In the genomic region with DNA sequence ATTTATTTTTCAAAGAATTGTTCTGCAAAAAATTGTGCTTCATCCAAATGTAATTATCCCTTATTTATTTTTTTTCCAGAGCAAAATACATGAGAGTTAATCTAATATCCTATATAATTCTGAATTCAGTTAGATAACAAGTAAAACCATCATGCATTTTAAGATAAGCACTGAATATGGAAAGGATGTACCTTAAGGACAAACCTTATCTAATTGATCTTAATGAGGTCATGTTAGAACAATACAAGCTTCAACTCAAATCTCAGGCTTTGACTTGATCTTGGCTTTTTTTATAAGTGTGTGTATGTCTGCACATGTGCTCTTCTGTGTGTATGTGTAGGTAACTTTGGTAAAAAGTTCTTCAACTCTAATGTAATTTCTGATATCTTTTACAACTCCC, we compare ENCODE assay signal across 1 cellular context.
A peak's percentile ranks its signal among the peaks of the same experiment; 100 is the strongest.
TF ChIP-seq lines count a peak whose summit lies in the region.

No MANE protein-coding gene starts in this region.

TF ChIP-seq in SK-N-SH treated with all-trans-retinoic acid at 6 μM for 48 hours, 23 proteins besides CTCF, POLR2A, EP300 and RAD21 (continued from another document):
- TF ChIP-seq, protein P1, sequence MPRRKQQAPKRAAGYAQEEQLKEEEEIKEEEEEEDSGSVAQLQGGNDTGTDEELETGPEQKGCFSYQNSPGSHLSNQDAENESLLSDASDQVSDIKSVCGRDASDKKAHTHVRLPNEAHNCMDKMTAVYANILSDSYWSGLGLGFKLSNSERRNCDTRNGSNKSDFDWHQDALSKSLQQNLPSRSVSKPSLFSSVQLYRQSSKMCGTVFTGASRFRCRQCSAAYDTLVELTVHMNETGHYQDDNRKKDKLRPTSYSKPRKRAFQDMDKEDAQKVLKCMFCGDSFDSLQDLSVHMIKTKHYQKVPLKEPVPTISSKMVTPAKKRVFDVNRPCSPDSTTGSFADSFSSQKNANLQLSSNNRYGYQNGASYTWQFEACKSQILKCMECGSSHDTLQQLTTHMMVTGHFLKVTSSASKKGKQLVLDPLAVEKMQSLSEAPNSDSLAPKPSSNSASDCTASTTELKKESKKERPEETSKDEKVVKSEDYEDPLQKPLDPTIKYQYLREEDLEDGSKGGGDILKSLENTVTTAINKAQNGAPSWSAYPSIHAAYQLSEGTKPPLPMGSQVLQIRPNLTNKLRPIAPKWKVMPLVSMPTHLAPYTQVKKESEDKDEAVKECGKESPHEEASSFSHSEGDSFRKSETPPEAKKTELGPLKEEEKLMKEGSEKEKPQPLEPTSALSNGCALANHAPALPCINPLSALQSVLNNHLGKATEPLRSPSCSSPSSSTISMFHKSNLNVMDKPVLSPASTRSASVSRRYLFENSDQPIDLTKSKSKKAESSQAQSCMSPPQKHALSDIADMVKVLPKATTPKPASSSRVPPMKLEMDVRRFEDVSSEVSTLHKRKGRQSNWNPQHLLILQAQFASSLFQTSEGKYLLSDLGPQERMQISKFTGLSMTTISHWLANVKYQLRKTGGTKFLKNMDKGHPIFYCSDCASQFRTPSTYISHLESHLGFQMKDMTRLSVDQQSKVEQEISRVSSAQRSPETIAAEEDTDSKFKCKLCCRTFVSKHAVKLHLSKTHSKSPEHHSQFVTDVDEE (CRISPR knock-in tag; IDR thresholded peaks at IDR 0.05) = peak; percentile 78; the same call in 1 of the 2 replicates
- TF ChIP-seq ISL1 (CRISPR knock-in tag; IDR thresholded peaks at IDR 0.05) = peak; percentile 73
- no peak for TF ChIP-seq ESRRG (CRISPR knock-in tag; IDR thresholded peaks at IDR 0.05)
- no peak for TF ChIP-seq ZC3H10 (CRISPR knock-in tag; IDR thresholded peaks at IDR 0.05)
